ENCODE assay signal across 19 cellular contexts in the genomic region with DNA sequence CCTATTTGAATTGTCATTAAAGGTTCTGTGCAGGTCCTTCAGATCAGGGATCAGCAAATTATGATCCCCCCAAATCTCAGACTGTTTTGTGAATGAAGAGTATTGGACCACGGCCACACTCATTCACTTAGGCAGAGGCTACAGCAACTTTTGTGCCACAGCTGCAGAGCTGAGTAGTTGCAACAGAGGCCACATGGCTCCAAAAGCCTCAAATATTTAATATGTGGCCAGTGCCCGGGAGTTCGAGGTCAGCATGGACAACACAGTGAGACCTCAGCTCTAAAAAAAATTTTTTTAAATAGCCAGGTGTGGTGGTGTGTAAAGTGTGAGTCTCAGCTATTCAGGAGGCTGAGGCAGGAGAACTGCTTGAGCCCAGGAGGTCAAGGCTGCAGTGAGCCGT.
"Had no signal": no experiment of that assay in that cellular context is flagged by ENCODE, and none has a peak within 500 bp of the region (broad histone marks: within the 10 kb centered on the region; RNA-seq: fewer than 3 reads in every experiment).

No MANE protein-coding gene starts in this region.

- H3K27ac Mint-ChIP-seq: endodermal cell; naive thymus-derived CD4-positive, alpha-beta T cell; nephron progenitor cell had no signal

- H3K9me3 Mint-ChIP-seq: endodermal cell, nephron progenitor cell had no signal

- H3K36me3 ChIP-seq: left ventricle myocardium inferior, lower lobe of right lung, sigmoid colon, stomach had no signal

- H3K27ac ChIP-seq: coronary artery, heart right ventricle, left ventricle myocardium inferior, lower lobe of right lung, sigmoid colon, stomach had no signal

- H3K4me3 ChIP-seq: coronary artery, heart right ventricle, left ventricle myocardium inferior, lower lobe of right lung, sigmoid colon, stomach had no signal

- DNase-seq: cerebellar nuclear complex; effector CD4-positive, alpha-beta T cell; erythroblast; heart right ventricle; hypothalamus; islet precursor cell; left ventricle myocardium inferior; lower lobe of right lung; mesenchymal stem cell; naive thymus-derived CD4-positive, alpha-beta T cell; nephron progenitor cell; sigmoid colon; small intestine; stimulated activated CD4-positive, alpha-beta T cell treated with anti-CD3 and anti-CD28 coated beads, Interleukin-12 subunit alpha, Interleukin-12 subunit beta, amount 100 ng/mL, for 4 hours; stimulated activated naive CD4-positive, alpha-beta T cell; stomach; trophoblast cell had no signal

- H3K4me3 Mint-ChIP-seq: endodermal cell; naive thymus-derived CD4-positive, alpha-beta T cell; nephron progenitor cell had no signal

- H3K4me1 ChIP-seq: lower lobe of right lung, sigmoid colon, stomach had no signal

- ATAC-seq: heart right ventricle; lower lobe of right lung; naive thymus-derived CD4-positive, alpha-beta T cell had no signal

- H3K4me1 Mint-ChIP-seq: naive thymus-derived CD4-positive, alpha-beta T cell had no signal

- H3K27me3 ChIP-seq: heart right ventricle, sigmoid colon, stomach had no signal
